21 cellular contexts compared by ENCODE assay signal in genomic region chr18:72640552-72640951, GRCh38.
"Had no signal": no experiment of that assay in that cellular context is flagged by ENCODE, and none has a peak within 500 bp of the region (broad histone marks: within the 10 kb centered on the region; RNA-seq: fewer than 3 reads in every experiment).

No MANE protein-coding gene starts in this region.

- H3K4me1 ChIP-seq: foreskin keratinocyte, right atrium auricular region, suprapubic skin, thyroid gland had no signal

- FAIRE-seq: urothelium cell line had no signal

- H3K9me3 ChIP-seq: right atrium auricular region, suprapubic skin, thyroid gland had no signal

- H3K36me3 ChIP-seq: right atrium auricular region, suprapubic skin, thyroid gland had no signal

- H3K36me3 Mint-ChIP-seq: memory B cell; mesothelial cell of epicardium; natural killer cell; stimulated activated effector memory CD8-positive, alpha-beta T cell treated with anti-CD3 and anti-CD28 coated beads, Interleukin-12 subunit alpha, Interleukin-12 subunit beta, amount 100 ng/mL, for 72 hours; type B pancreatic cell had no signal

- H3K4me3 ChIP-seq: suprapubic skin, thyroid gland had no signal

- H3K4me1 Mint-ChIP-seq: natural killer cell; stimulated activated effector memory CD8-positive, alpha-beta T cell treated with anti-CD3 and anti-CD28 coated beads, Interleukin-12 subunit alpha, Interleukin-12 subunit beta, amount 100 ng/mL, for 72 hours had no signal

- H3K27ac Mint-ChIP-seq: effector memory CD8-positive, alpha-beta T cell; memory B cell; mesothelial cell of epicardium; natural killer cell; stimulated activated effector memory CD8-positive, alpha-beta T cell treated with anti-CD3 and anti-CD28 coated beads, Interleukin-12 subunit alpha, Interleukin-12 subunit beta, amount 100 ng/mL, for 72 hours; type B pancreatic cell had no signal

- H3K27ac ChIP-seq: dorsolateral prefrontal cortex, foreskin keratinocyte, right atrium auricular region, suprapubic skin, thyroid gland had no signal

- H3K27me3 Mint-ChIP-seq: effector memory CD8-positive, alpha-beta T cell; memory B cell had no signal

- H3K9me3 Mint-ChIP-seq: mesothelial cell of epicardium, type B pancreatic cell had no signal

- ATAC-seq: effector memory CD8-positive, alpha-beta T cell; foreskin keratinocyte; natural killer cell; stimulated activated effector memory CD8-positive, alpha-beta T cell treated with anti-CD3 and anti-CD28 coated beads, Interleukin-12 subunit alpha, Interleukin-12 subunit beta, amount 100 ng/mL, for 72 hours; stimulated activated naive CD8-positive, alpha-beta T cell treated with anti-CD3 and anti-CD28 coated beads, Interleukin-15, Interleukin-2, amounts not matched to agents 100 U/mL and 50 U/mL, for 24 hours had no signal

- DNase-seq: cortex of kidney; dorsolateral prefrontal cortex; effector memory CD8-positive, alpha-beta T cell; erythroblast; foreskin keratinocyte; head of caudate nucleus; hippocampal formation; kidney glomerular epithelial cell; natural killer cell; stimulated activated CD4-positive, alpha-beta T cell treated with anti-CD3 and anti-CD28 coated beads, Interleukin-4, amount 100 ng/mL, for 1 hour; stimulated activated CD8-positive, alpha-beta memory T cell treated with anti-CD3 and anti-CD28 coated beads, Interleukin-4, amount 100 ng/mL, for 48 hours; stimulated activated naive CD8-positive, alpha-beta T cell treated with anti-CD3 and anti-CD28 coated beads, Interleukin-15, Interleukin-2, amounts not matched to agents 100 U/mL and 50 U/mL, for 24 hours; thyroid gland had no signal

- H3K4me3 Mint-ChIP-seq: effector memory CD8-positive, alpha-beta T cell; memory B cell; mesothelial cell of epicardium; natural killer cell; neural crest cell; stimulated activated effector memory CD8-positive, alpha-beta T cell treated with anti-CD3 and anti-CD28 coated beads, Interleukin-12 subunit alpha, Interleukin-12 subunit beta, amount 100 ng/mL, for 72 hours; type B pancreatic cell had no signal

- H3K27me3 ChIP-seq: dorsolateral prefrontal cortex, foreskin keratinocyte, right atrium auricular region, suprapubic skin, thyroid gland had no signal
